In genomic region chr15:101124731-101125558, GRCh38 we compare ENCODE assay signal across 10 cellular contexts.
DNase-seq lines count a peak whose midpoint lies in the region; ATAC-seq, FAIRE-seq and TF ChIP-seq lines count a peak whose summit lies in the region.
"Had no signal": no experiment of that assay in that cellular context is flagged by ENCODE, and none has a peak within 500 bp of the region (broad histone marks: within the 10 kb centered on the region; RNA-seq: fewer than 3 reads in every experiment).

No MANE protein-coding gene starts in this region.

- no peak overlapping the region for H3K4me3 Mint-ChIP-seq in neural progenitor cell

- peaks cover 5% of the 10 kb centered on the region for H3K27me3 Mint-ChIP-seq in neural progenitor cell (ENCODE audit: insufficient read depth, low read depth)

- H3K4me3 ChIP-seq in ACC112 (ENCODE audit: low read depth, low read length) (peak overlapping the region; percentile 32; the same call in 1 of the 2 replicates), neural progenitor cell (no peak overlapping the region)

- peaks cover 80% of the 10 kb centered on the region for H3K4me1 ChIP-seq in ACC112 (ENCODE audit: control insufficient read depth, insufficient read depth, low read length, unreplicated experiment)
- H3K4me1 ChIP-seq in neural progenitor cell = peaks cover 37% of the 10 kb centered on the region

- H2AFZ ChIP-seq in ACC112 (ENCODE audit: low read length, unreplicated experiment) = peak overlapping the region; percentile 75
- H2AFZ ChIP-seq in neural progenitor cell (replicated peaks) = no peak overlapping the region

- H3K9ac ChIP-seq in neural progenitor cell = no peak overlapping the region

- H3K27ac ChIP-seq in ACC112 (ENCODE audit: low read depth, low read length) = peak overlapping the region; percentile 99
- no peak overlapping the region for H3K27ac ChIP-seq in neural progenitor cell

- peaks cover 28% of the 10 kb centered on the region for H3F3A ChIP-seq in neural progenitor cell (ENCODE audit: low read depth)

- no peaks in the 10 kb centered on the region for H3K79me2 ChIP-seq in ACC112 (ENCODE audit: control insufficient read depth, insufficient read depth, low read length, unreplicated experiment)
- no peaks in the 10 kb centered on the region for H3K79me2 ChIP-seq in neural progenitor cell (ENCODE audit: low read depth)

- H3K36me3 ChIP-seq in ACC112 (ENCODE audit: insufficient read depth, low read length) = no peaks in the 10 kb centered on the region
- no peaks in the 10 kb centered on the region for H3K36me3 ChIP-seq in neural progenitor cell

- H3K27me3 ChIP-seq in ACC112 (ENCODE audit: insufficient read depth, low read length) = no peaks in the 10 kb centered on the region
- H3K27me3 ChIP-seq in neural progenitor cell = no peaks in the 10 kb centered on the region

- H3K36me3 Mint-ChIP-seq in neural progenitor cell = no peaks in the 10 kb centered on the region

- no peaks in the 10 kb centered on the region for H4K20me1 ChIP-seq in neural progenitor cell (ENCODE audit: low read depth)

- DNase-seq in GM19239 (ENCODE audit: insufficient read length, low spot score) = no peak
- DNase-seq in SKM-1 treated with dmso at 0.1 percent for 144 hours (lab: John Stamatoyannopoulos, UW; ENCODE audit: unreplicated experiment) = peak; percentile 27
- DNase-seq in fibroblast of peridontal ligament (ENCODE audit: extremely low read depth) = peak; percentile 77
- DNase-seq in DMS153 treated with DMSO at 0.1 percent for 48 hours (lab: John Stamatoyannopoulos, UW; ENCODE audit: unreplicated experiment) = no peak
- no peak for DNase-seq in neural progenitor cell (ENCODE audit: low spot score)
- DNase-seq: mesendoderm, NCI-H69 had no signal

- peak; percentile 82 for FAIRE-seq in GM19239 (lab: Jason Lieb, UNC)

- no peaks in the 10 kb centered on the region for H3K9me3 ChIP-seq in neural progenitor cell (ENCODE audit: low read depth)

- no peak overlapping the region for H3K4me2 ChIP-seq in neural progenitor cell

- H3K4me1 Mint-ChIP-seq in neural progenitor cell = peaks cover 51% of the 10 kb centered on the region

- TF ChIP-seq CTCF in neural progenitor cell (IDR thresholded peaks at IDR 0.05) = no peak

- H3K9me3 Mint-ChIP-seq in neural progenitor cell = peaks cover 8% of the 10 kb centered on the region

- H3K27ac Mint-ChIP-seq in neural progenitor cell = no peak overlapping the region

- ATAC-seq in GM21825 (IDR thresholded peaks at IDR 0.05; ENCODE audit: unreplicated experiment) (no peak), HG02981 (IDR thresholded peaks at IDR 0.05; ENCODE audit: unreplicated experiment) (no peak)

Comparison
In these comparisons a context has a peak if more than half of its experiments do, and no peak if none do; other contexts are left out.
1. DNase-seq: peak in SKM-1 treated with dmso at 0.1 percent for 144 hours (single experiment) and fibroblast of peridontal ligament (single experiment); none in GM19239 (single experiment), DMS153 treated with DMSO at 0.1 percent for 48 hours (single experiment) and neural progenitor cell (single experiment).